Comparison of ENCODE assay signal across 8 cellular contexts in genomic region chr14:72892879-72893635, GRCh38. TPM values are rescaled to one million over a fixed set of nuclear protein-coding genes. Genes with fewer than 3 reads are reported as not detected.
DNase-seq lines count a peak whose midpoint lies in the region; ATAC-seq and TF ChIP-seq lines count a peak whose summit lies in the region.

No MANE protein-coding gene starts in this region.

- POLR2A ChIA-PET in PC-9 (lab: Charles Lee; ENCODE audit: unreplicated experiment): no interaction called here

- H3K9me3 Mint-ChIP-seq in natural killer cell treated with Interleukin-12 subunit alpha and Interleukin-12 subunit beta and Interleukin-15 and Interleukin-18, amount 100 ng/mL, for 72 hours: no peaks in the 10 kb centered on the region

- CTCF ChIA-PET in PC-9 (lab: Charles Lee): no interaction called here

- H3K27ac Mint-ChIP-seq in natural killer cell treated with Interleukin-12 subunit alpha and Interleukin-12 subunit beta and Interleukin-15 and Interleukin-18, amount 100 ng/mL, for 72 hours: peak overlapping the region; percentile 48 to 94

- no peaks in the 10 kb centered on the region for H3F3A ChIP-seq in PC-9 (ENCODE audit: insufficient read depth, low read depth)

- H3K9me2 ChIP-seq in PC-9 (ENCODE audit: insufficient read depth): no peaks in the 10 kb centered on the region

- H3K4me3 Mint-ChIP-seq in natural killer cell treated with Interleukin-12 subunit alpha and Interleukin-12 subunit beta and Interleukin-15 and Interleukin-18, amount 100 ng/mL, for 72 hours: peak overlapping the region; percentile 97

- intact Hi-C loops in Right ventricle myocardium superior (cut with DNase I): loop anchor here (2.0 to 10.0 kb wide), 2 partner anchors 80 to 168 kb away; no protein-coding TSS in a partner anchor
- intact Hi-C loops in cardiac septum (cut with DNase I): loop anchor here (2.0 kb wide), 2 partner anchors 70 to 80 kb away; no protein-coding TSS in a partner anchor
- intact Hi-C loops in PC-9 (cut with micrococcal nuclease; ENCODE audit: unreplicated experiment): no loop called here

- peaks cover 19 to 21% of the 10 kb centered on the region in 2 donors for H3K27me3 Mint-ChIP-seq in natural killer cell treated with Interleukin-12 subunit alpha and Interleukin-12 subunit beta and Interleukin-15 and Interleukin-18, amount 100 ng/mL, for 72 hours

- no TSS peak for BruUV-seq in PC-9 (replicated peaks; lab: Mats Ljungman, UMichigan)

- DNase-seq in Right ventricle myocardium superior (peak; percentile 53), cardiac septum (ENCODE audit: low spot score) (no peak), HuH-7 (ENCODE audit: low spot score) (peak; percentile 22), activated T-cell treated with anti-CD3 and anti-CD28 coated beads for 4 hours (peak; percentile 7), fibroblast of pulmonary artery (ENCODE audit: low read depth) (no peak), PC-9 (no peak)
- DNase-seq in natural killer cell treated with Interleukin-12 subunit alpha and Interleukin-12 subunit beta and Interleukin-15 and Interleukin-18, amount 100 ng/mL, for 72 hours (ENCODE audit: low spot score): no peak

- H3K79me2 ChIP-seq in PC-9 (ENCODE audit: low read depth): no peaks in the 10 kb centered on the region

- peaks cover 57% of the 10 kb centered on the region for H3K27me3 ChIP-seq in PC-9 (ENCODE audit: insufficient read depth, low read depth)

- peak; percentile 42 for ATAC-seq in Right ventricle myocardium superior (ENCODE audit: poor library complexity)
- ATAC-seq in natural killer cell treated with Interleukin-12 subunit alpha and Interleukin-12 subunit beta and Interleukin-15 and Interleukin-18, amount 100 ng/mL, for 72 hours: peak; percentile 25 to 45

- H3K4me1 ChIP-seq in urinary bladder (ENCODE audit: insufficient read depth) (no peaks in the 10 kb centered on the region), PC-9 (replicated peaks; ENCODE audit: insufficient read depth) (0 out of 2 replicates have a peak, but pooled peaks cover 11% of the 10 kb centered on the region)

- TF ChIP-seq CTCF in fibroblast of pulmonary artery (IDR thresholded peaks at IDR 0.05; ENCODE audit: low read length, missing control alignments) (no peak), PC-9 (conservative IDR thresholded peaks at IDR 0.05) (no peak)

- H3K36me3 ChIP-seq in urinary bladder (ENCODE audit: insufficient read depth) (no peaks in the 10 kb centered on the region), PC-9 (ENCODE audit: low read depth) (no peaks in the 10 kb centered on the region)

- H2AFZ ChIP-seq in PC-9: no peak overlapping the region

- H4K20me1 ChIP-seq in PC-9 (ENCODE audit: insufficient read depth): no peaks in the 10 kb centered on the region

- peak overlapping the region; percentile 83 for H3K4me3 ChIP-seq in fibroblast of pulmonary artery (replicated peaks; ENCODE audit: low read depth, low read length)
- H3K4me3 ChIP-seq in urinary bladder (ENCODE audit: low read depth, low read length): peak overlapping the region; percentile 65
- H3K4me3 ChIP-seq in PC-9: no peak overlapping the region

- no peaks in the 10 kb centered on the region for H3K9me3 ChIP-seq in PC-9 (ENCODE audit: insufficient read depth, low read depth)

- H3K36me3 Mint-ChIP-seq in natural killer cell treated with Interleukin-12 subunit alpha and Interleukin-12 subunit beta and Interleukin-15 and Interleukin-18, amount 100 ng/mL, for 72 hours: no peaks in the 10 kb centered on the region

- peaks cover 30 to 34% of the 10 kb centered on the region in 2 donors for H3K4me1 Mint-ChIP-seq in natural killer cell treated with Interleukin-12 subunit alpha and Interleukin-12 subunit beta and Interleukin-15 and Interleukin-18, amount 100 ng/mL, for 72 hours (ENCODE audit: low read depth in 2 of 2)

- H3K4me2 ChIP-seq in PC-9: no peak overlapping the region

- WGBS in urinary bladder: under 1% methylated on average over 68 of the region's 68 CpGs

- H3K27ac ChIP-seq in urinary bladder (ENCODE audit: low read depth) (no peak overlapping the region), PC-9 (no peak overlapping the region)

RNA-seq across cellular contexts. Expression of gene DPF3, which starts 0.8 kb away (rescaled TPM):
- total RNA-seq in Right ventricle myocardium superior (25.0 TPM), cardiac septum (36.5 TPM), urinary bladder (2.2 TPM), PC-9 (2021) (not detected in 2 replicates)
- total RNA-seq in natural killer cell treated with Interleukin-12 subunit alpha and Interleukin-12 subunit beta and Interleukin-15 and Interleukin-18, amount 100 ng/mL, for 72 hours: 10 to 100 TPM; 11.8 to 13.2 TPM
- 0.71 TPM for polyA plus RNA-seq in urinary bladder

RNA-seq across cellular contexts. Expression of gene DCAF4, which starts 33.2 kb away (rescaled TPM):
- total RNA-seq in Right ventricle myocardium superior (5.5 TPM), cardiac septum (7.9 TPM), urinary bladder (5.9 TPM), PC-9 (2021) (17.6 and 20.0 TPM in 2 replicates)
- total RNA-seq in natural killer cell treated with Interleukin-12 subunit alpha and Interleukin-12 subunit beta and Interleukin-15 and Interleukin-18, amount 100 ng/mL, for 72 hours: 10 to 100 TPM; 15.1 to 20.6 TPM
- polyA plus RNA-seq in urinary bladder: 16.6 TPM

Comparison
In these comparisons a context has a peak if more than half of its experiments do, and no peak if none do; other contexts are left out.
1. DNase-seq: peak in Right ventricle myocardium superior (single experiment), HuH-7 (single experiment) and activated T-cell treated with anti-CD3 and anti-CD28 coated beads for 4 hours (single experiment); none in cardiac septum (single experiment), fibroblast of pulmonary artery (single experiment), natural killer cell treated with Interleukin-12 subunit alpha and Interleukin-12 subunit beta and Interleukin-15 and Interleukin-18, amount 100 ng/mL, for 72 hours (single experiment) and PC-9 (0 of 2).